ENCODE assay signal across 2 cellular contexts in the genomic region with DNA sequence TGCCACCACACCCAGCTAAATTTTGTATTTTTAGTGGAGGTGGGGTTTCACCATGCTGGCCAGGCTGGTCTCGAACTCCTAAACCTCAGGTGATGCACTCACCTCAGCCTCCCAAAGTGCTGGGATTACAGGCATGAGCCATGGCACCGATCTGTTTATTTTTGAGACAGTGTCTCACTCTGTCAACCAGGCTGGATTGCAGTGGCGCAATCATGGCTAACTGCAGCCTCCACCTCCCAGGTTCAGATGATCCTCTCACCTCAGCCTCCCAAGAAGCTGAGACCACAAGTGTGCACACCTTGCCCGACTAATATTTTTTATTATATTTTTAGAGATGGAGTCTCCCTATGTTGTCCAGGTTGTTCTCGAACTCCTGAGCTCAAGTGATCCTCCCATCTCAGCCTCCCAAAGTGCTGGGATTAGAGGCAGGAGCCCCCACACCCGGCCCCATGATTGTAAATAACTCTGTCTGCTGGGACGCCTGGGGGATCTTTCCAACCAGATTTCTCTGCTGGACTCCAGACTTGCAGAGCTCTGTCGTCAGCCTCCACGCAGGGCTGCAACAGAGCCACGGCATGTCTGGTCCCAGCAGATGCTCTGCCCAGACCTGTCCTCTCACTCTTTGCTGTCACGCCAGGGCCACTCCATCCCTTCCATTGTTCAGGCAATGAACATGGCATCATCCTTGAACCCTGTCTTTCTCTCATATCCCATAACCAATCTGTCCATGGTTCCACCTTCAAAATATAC.
A peak's percentile ranks its signal among the peaks of the same experiment; 100 is the strongest.
TF ChIP-seq lines count a peak whose summit lies in the region.

No MANE protein-coding gene starts in this region.

TF ChIP-seq in IMR-90, 13 proteins besides CTCF, POLR2A, EP300 and RAD21:
- peak; percentile 56; the same call in 1 of the 2 replicates for TF ChIP-seq CEBPB (IDR thresholded peaks at IDR 0.05; ENCODE audit: low read depth, low read length)
- TF ChIP-seq FOS (IDR thresholded peaks at IDR 0.05; ENCODE audit: low read depth, low read length): no peak

TF ChIP-seq in H1, 55 proteins besides CTCF, POLR2A, EP300 and RAD21:
- TF ChIP-seq KDM1A (IDR thresholded peaks at IDR 0.05; ENCODE audit: borderline replicate concordance, low read length) (no peak), POLR2AphosphoS5 (IDR thresholded peaks at IDR 0.05; ENCODE audit: low read depth, low read length) (no peak), KDM4A (IDR thresholded peaks at IDR 0.05; ENCODE audit: low read depth, low read length, severe bottlenecking) (no peak), MAFK (IDR thresholded peaks at IDR 0.05; ENCODE audit: low read depth, low read length) (no peak), ASH2L (IDR thresholded peaks at IDR 0.05; ENCODE audit: low read length) (no peak), GTF2F1 (IDR thresholded peaks at IDR 0.05; ENCODE audit: borderline replicate concordance, low read depth, low read length) (no peak), GABPA (IDR thresholded peaks at IDR 0.05; ENCODE audit: borderline replicate concordance, insufficient read depth, low read length) (no peak), SIX5 (IDR thresholded peaks at IDR 0.05; ENCODE audit: low read depth, low read length) (no peak), BCL11A (IDR thresholded peaks at IDR 0.05; ENCODE audit: low read depth in 2 of 2, low read length in 2 of 2) (no peak), SAP30 (IDR thresholded peaks at IDR 0.05; ENCODE audit: insufficient read depth, insufficient replicate concordance, low read length) (no peak), CTBP2 (IDR thresholded peaks at IDR 0.05; ENCODE audit: borderline replicate concordance, insufficient read depth, insufficient read length, low read length) (no peak)
- TF ChIP-seq, protein P1, sequence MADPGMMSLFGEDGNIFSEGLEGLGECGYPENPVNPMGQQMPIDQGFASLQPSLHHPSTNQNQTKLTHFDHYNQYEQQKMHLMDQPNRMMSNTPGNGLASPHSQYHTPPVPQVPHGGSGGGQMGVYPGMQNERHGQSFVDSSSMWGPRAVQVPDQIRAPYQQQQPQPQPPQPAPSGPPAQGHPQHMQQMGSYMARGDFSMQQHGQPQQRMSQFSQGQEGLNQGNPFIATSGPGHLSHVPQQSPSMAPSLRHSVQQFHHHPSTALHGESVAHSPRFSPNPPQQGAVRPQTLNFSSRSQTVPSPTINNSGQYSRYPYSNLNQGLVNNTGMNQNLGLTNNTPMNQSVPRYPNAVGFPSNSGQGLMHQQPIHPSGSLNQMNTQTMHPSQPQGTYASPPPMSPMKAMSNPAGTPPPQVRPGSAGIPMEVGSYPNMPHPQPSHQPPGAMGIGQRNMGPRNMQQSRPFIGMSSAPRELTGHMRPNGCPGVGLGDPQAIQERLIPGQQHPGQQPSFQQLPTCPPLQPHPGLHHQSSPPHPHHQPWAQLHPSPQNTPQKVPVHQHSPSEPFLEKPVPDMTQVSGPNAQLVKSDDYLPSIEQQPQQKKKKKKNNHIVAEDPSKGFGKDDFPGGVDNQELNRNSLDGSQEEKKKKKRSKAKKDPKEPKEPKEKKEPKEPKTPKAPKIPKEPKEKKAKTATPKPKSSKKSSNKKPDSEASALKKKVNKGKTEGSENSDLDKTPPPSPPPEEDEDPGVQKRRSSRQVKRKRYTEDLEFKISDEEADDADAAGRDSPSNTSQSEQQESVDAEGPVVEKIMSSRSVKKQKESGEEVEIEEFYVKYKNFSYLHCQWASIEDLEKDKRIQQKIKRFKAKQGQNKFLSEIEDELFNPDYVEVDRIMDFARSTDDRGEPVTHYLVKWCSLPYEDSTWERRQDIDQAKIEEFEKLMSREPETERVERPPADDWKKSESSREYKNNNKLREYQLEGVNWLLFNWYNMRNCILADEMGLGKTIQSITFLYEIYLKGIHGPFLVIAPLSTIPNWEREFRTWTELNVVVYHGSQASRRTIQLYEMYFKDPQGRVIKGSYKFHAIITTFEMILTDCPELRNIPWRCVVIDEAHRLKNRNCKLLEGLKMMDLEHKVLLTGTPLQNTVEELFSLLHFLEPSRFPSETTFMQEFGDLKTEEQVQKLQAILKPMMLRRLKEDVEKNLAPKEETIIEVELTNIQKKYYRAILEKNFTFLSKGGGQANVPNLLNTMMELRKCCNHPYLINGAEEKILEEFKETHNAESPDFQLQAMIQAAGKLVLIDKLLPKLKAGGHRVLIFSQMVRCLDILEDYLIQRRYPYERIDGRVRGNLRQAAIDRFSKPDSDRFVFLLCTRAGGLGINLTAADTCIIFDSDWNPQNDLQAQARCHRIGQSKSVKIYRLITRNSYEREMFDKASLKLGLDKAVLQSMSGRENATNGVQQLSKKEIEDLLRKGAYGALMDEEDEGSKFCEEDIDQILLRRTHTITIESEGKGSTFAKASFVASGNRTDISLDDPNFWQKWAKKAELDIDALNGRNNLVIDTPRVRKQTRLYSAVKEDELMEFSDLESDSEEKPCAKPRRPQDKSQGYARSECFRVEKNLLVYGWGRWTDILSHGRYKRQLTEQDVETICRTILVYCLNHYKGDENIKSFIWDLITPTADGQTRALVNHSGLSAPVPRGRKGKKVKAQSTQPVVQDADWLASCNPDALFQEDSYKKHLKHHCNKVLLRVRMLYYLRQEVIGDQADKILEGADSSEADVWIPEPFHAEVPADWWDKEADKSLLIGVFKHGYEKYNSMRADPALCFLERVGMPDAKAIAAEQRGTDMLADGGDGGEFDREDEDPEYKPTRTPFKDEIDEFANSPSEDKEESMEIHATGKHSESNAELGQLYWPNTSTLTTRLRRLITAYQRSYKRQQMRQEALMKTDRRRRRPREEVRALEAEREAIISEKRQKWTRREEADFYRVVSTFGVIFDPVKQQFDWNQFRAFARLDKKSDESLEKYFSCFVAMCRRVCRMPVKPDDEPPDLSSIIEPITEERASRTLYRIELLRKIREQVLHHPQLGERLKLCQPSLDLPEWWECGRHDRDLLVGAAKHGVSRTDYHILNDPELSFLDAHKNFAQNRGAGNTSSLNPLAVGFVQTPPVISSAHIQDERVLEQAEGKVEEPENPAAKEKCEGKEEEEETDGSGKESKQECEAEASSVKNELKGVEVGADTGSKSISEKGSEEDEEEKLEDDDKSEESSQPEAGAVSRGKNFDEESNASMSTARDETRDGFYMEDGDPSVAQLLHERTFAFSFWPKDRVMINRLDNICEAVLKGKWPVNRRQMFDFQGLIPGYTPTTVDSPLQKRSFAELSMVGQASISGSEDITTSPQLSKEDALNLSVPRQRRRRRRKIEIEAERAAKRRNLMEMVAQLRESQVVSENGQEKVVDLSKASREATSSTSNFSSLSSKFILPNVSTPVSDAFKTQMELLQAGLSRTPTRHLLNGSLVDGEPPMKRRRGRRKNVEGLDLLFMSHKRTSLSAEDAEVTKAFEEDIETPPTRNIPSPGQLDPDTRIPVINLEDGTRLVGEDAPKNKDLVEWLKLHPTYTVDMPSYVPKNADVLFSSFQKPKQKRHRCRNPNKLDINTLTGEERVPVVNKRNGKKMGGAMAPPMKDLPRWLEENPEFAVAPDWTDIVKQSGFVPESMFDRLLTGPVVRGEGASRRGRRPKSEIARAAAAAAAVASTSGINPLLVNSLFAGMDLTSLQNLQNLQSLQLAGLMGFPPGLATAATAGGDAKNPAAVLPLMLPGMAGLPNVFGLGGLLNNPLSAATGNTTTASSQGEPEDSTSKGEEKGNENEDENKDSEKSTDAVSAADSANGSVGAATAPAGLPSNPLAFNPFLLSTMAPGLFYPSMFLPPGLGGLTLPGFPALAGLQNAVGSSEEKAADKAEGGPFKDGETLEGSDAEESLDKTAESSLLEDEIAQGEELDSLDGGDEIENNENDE (IDR thresholded peaks at IDR 0.05; ENCODE audit: insufficient replicate concordance, low read length): no peak
